In the genomic region with DNA sequence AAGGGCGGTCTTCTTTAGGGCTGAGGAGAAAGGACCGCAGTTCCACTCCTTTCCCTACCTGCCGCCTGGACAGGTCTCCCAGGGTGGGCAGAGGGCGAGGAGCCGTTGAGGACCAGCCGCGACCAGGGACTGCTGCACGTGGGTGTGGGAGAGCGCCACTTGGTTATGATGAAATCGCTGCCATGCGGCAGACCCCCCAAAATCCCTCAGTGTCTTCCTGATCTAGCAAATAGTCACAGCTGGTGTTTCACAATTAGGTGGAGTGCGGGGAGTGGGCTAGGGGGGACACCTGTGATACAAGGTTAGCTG, we compare ENCODE assay signal across 9 cellular contexts. TPM values are rescaled to one million over a fixed set of nuclear protein-coding genes. Genes with fewer than 3 reads are reported as not detected.
A peak's percentile ranks its signal among the peaks of the same experiment; 100 is the strongest.
DNase-seq lines count a peak whose midpoint lies in the region; ATAC-seq, FAIRE-seq and TF ChIP-seq lines count a peak whose summit lies in the region.
"Had no signal": no experiment of that assay in that cellular context is flagged by ENCODE, and none has a peak within 500 bp of the region (broad histone marks: within the 10 kb centered on the region; RNA-seq: fewer than 3 reads in every experiment).

No MANE protein-coding gene starts in this region.

- no peaks in the 10 kb centered on the region for H3K36me3 ChIP-seq in thoracic aorta
- no peaks in the 10 kb centered on the region for H3K36me3 ChIP-seq in SJCRH30

- POLR2A ChIA-PET in RWPE1 (lab: Yijun Ruan, JAX; ENCODE audit: low non-redundant PET) = no interaction called here

- H3K4me3 ChIP-seq in astrocyte of the cerebellum (ENCODE audit: low read depth, low read length) = peak overlapping the region; percentile 43
- H3K4me3 ChIP-seq in thoracic aorta = peak overlapping the region; percentile 75
- no peak overlapping the region for H3K4me3 ChIP-seq in SJCRH30

- no peak for DNase-seq in activated T-cell treated with anti-CD3 and anti-CD28 coated beads, Interleukin-2, amount 50 U/mL, for 4 hours
- DNase-seq in activated T-cell treated with anti-CD3 and anti-CD28 coated beads for 4 hours (no peak), astrocyte of the cerebellum (ENCODE audit: low read depth) (no peak), memory B cell (ENCODE audit: low spot score in 2 of 2) (no peak), thoracic aorta (ENCODE audit: low spot score) (no peak), GM19239 (ENCODE audit: insufficient read length, low spot score) (no peak), SJCRH30 (no peak), RWPE1 (ENCODE audit: low spot score) (no peak)
- DNase-seq: activated CD4-positive, alpha-beta T cell treated with anti-CD3 and anti-CD28 coated beads, Interleukin-2, amount 50 U/mL, for 1 hour had no signal

- peaks cover 44% of the 10 kb centered on the region for H3K27me3 Mint-ChIP-seq in activated T-cell treated with anti-CD3 and anti-CD28 coated beads, Interleukin-2, amount 50 U/mL, for 4 hours (ENCODE audit: low read depth)
- peaks cover 21% of the 10 kb centered on the region for H3K27me3 Mint-ChIP-seq in memory B cell

- in situ Hi-C loops in astrocyte of the cerebellum (cut with HindIII; ENCODE audit: low sequenced_read_pairs) = no loop called here

- no peaks in the 10 kb centered on the region for H3K36me3 Mint-ChIP-seq in activated T-cell treated with anti-CD3 and anti-CD28 coated beads, Interleukin-2, amount 50 U/mL, for 4 hours (ENCODE audit: insufficient read depth)
- H3K36me3 Mint-ChIP-seq in memory B cell = no peaks in the 10 kb centered on the region

- CTCF ChIA-PET in RWPE1 (lab: Yijun Ruan, JAX) = no interaction called here

- H3K27ac ChIP-seq in thoracic aorta (no peak overlapping the region), SJCRH30 (no peak overlapping the region), RWPE1 (no peak overlapping the region)

- H3K9me3 Mint-ChIP-seq in activated T-cell treated with anti-CD3 and anti-CD28 coated beads, Interleukin-2, amount 50 U/mL, for 4 hours = no peaks in the 10 kb centered on the region
- no peaks in the 10 kb centered on the region for H3K9me3 Mint-ChIP-seq in memory B cell

- FAIRE-seq in GM19239 (lab: Jason Lieb, UNC) = no peak

- H3K4me1 Mint-ChIP-seq in activated T-cell treated with anti-CD3 and anti-CD28 coated beads, Interleukin-2, amount 50 U/mL, for 4 hours (ENCODE audit: low read depth) = peaks cover 17% of the 10 kb centered on the region
- peaks cover 18% of the 10 kb centered on the region for H3K4me1 Mint-ChIP-seq in memory B cell

- H3K9me3 ChIP-seq in thoracic aorta (no peaks in the 10 kb centered on the region), SJCRH30 (replicated peaks) (no peaks in the 10 kb centered on the region)

- peak overlapping the region; percentile 77 for H3K4me3 Mint-ChIP-seq in activated T-cell treated with anti-CD3 and anti-CD28 coated beads, Interleukin-2, amount 50 U/mL, for 4 hours
- H3K4me3 Mint-ChIP-seq in memory B cell = peak overlapping the region; percentile 86

- H3K27ac Mint-ChIP-seq in memory B cell = no peak overlapping the region

- H3K4me1 ChIP-seq in thoracic aorta (ENCODE audit: control insufficient read depth in 1 of 2, low read depth in 2 of 2) (peaks cover 7 to 8% of the 10 kb centered on the region in 2 donors), SJCRH30 (peaks cover 2% of the 10 kb centered on the region; the same call in 1 of the 2 replicates)

- no peak for TF ChIP-seq CTCF in astrocyte of the cerebellum (IDR thresholded peaks at IDR 0.05; ENCODE audit: low read depth, low read length, missing control alignments)
- no peak for TF ChIP-seq CTCF in thoracic aorta (IDR thresholded peaks at IDR 0.05)
- TF ChIP-seq CTCF in RWPE1 (conservative IDR thresholded peaks at IDR 0.05; ENCODE audit: low read depth) = no peak

- no peaks in the 10 kb centered on the region for H3K27me3 ChIP-seq in thoracic aorta (replicated peaks; ENCODE audit: insufficient read depth)
- no peaks in the 10 kb centered on the region; the same call in 1 of the 2 replicates for H3K27me3 ChIP-seq in SJCRH30

- ATAC-seq in activated T-cell treated with anti-CD3 and anti-CD28 coated beads, Interleukin-2, amount 50 U/mL, for 4 hours = no peak
- ATAC-seq in memory B cell (ENCODE audit: low read depth) = no peak
- no peak for ATAC-seq in thoracic aorta (ENCODE audit: insufficient number of reproducible peaks, low FRiP score, low read depth)

RNA-seq across cellular contexts. Expression of a gene that starts 1.5 kb away (rescaled TPM):
- total RNA-seq in activated T-cell treated with anti-CD3 and anti-CD28 coated beads, Interleukin-2, amount 50 U/mL, for 4 hours = under 1 TPM in 1 of 3 donors, not detected in 2; 0.13 TPM
- 1 to 10 TPM; 1.1 to 1.6 TPM for total RNA-seq in thoracic aorta
- total RNA-seq in SJCRH30 (2014; rRNA removed; shearing (Covaris generic)) = 0.05 and 0.14 TPM in 2 replicates
